ENCODE assay signal across 1 cellular context in the genomic region with DNA sequence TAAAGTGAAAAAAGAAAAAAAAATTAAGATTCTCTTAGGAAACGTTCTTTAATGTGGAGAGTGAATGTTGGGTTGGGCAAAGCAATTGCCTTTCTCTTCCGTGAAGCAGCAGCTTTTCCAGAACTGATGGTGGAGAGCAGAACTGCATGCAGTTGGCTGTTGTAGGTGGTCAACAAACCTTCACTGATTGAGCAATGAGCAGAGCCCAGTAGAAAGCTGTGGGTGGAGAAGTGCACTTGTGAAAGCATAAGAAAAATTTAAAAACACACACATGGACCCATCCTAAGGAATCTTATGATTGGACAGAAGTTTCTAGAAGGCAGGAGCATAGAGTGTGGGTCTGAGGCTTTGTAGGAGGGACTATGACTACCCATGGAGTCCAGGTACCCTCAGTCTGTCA.
TF ChIP-seq lines count a peak whose summit lies in the region.

No MANE protein-coding gene starts in this region.

TF ChIP-seq in GM23338, 12 proteins besides CTCF, POLR2A, EP300 and RAD21 (continued from another document):
- TF ChIP-seq, protein P1, sequence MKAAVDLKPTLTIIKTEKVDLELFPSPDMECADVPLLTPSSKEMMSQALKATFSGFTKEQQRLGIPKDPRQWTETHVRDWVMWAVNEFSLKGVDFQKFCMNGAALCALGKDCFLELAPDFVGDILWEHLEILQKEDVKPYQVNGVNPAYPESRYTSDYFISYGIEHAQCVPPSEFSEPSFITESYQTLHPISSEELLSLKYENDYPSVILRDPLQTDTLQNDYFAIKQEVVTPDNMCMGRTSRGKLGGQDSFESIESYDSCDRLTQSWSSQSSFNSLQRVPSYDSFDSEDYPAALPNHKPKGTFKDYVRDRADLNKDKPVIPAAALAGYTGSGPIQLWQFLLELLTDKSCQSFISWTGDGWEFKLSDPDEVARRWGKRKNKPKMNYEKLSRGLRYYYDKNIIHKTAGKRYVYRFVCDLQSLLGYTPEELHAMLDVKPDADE (IDR thresholded peaks at IDR 0.05) = no peak
- TF ChIP-seq, protein P2, sequence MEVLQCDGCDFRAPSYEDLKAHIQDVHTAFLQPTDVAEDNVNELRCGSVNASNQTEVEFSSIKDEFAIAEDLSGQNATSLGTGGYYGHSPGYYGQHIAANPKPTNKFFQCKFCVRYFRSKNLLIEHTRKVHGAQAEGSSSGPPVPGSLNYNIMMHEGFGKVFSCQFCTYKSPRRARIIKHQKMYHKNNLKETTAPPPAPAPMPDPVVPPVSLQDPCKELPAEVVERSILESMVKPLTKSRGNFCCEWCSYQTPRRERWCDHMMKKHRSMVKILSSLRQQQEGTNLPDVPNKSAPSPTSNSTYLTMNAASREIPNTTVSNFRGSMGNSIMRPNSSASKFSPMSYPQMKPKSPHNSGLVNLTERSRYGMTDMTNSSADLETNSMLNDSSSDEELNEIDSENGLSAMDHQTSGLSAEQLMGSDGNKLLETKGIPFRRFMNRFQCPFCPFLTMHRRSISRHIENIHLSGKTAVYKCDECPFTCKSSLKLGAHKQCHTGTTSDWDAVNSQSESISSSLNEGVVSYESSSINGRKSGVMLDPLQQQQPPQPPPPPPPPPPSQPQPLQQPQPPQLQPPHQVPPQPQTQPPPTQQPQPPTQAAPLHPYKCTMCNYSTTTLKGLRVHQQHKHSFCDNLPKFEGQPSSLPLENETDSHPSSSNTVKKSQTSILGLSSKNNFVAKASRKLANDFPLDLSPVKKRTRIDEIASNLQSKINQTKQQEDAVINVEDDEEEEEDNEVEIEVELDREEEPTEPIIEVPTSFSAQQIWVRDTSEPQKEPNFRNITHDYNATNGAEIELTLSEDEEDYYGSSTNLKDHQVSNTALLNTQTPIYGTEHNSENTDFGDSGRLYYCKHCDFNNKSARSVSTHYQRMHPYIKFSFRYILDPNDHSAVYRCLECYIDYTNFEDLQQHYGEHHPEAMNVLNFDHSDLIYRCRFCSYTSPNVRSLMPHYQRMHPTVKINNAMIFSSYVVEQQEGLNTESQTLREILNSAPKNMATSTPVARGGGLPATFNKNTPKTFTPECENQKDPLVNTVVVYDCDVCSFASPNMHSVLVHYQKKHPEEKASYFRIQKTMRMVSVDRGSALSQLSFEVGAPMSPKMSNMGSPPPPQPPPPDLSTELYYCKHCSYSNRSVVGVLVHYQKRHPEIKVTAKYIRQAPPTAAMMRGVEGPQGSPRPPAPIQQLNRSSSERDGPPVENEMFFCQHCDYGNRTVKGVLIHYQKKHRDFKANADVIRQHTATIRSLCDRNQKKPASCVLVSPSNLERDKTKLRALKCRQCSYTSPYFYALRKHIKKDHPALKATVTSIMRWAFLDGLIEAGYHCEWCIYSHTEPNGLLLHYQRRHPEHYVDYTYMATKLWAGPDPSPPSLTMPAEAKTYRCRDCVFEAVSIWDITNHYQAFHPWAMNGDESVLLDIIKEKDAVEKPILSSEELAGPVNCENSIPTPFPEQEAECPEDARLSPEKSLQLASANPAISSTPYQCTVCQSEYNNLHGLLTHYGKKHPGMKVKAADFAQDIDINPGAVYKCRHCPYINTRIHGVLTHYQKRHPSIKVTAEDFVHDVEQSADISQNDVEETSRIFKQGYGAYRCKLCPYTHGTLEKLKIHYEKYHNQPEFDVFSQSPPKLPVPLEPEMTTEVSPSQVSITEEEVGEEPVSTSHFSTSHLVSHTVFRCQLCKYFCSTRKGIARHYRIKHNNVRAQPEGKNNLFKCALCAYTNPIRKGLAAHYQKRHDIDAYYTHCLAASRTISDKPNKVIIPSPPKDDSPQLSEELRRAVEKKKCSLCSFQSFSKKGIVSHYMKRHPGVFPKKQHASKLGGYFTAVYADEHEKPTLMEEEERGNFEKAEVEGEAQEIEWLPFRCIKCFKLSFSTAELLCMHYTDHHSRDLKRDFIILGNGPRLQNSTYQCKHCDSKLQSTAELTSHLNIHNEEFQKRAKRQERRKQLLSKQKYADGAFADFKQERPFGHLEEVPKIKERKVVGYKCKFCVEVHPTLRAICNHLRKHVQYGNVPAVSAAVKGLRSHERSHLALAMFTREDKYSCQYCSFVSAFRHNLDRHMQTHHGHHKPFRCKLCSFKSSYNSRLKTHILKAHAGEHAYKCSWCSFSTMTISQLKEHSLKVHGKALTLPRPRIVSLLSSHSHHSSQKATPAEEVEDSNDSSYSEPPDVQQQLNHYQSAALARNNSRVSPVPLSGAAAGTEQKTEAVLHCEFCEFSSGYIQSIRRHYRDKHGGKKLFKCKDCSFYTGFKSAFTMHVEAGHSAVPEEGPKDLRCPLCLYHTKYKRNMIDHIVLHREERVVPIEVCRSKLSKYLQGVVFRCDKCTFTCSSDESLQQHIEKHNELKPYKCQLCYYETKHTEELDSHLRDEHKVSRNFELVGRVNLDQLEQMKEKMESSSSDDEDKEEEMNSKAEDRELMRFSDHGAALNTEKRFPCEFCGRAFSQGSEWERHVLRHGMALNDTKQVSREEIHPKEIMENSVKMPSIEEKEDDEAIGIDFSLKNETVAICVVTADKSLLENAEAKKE (CRISPR knock-in tag; IDR thresholded peaks at IDR 0.05) = no peak
- TF ChIP-seq CREB1 (CRISPR knock-in tag; IDR thresholded peaks at IDR 0.05; ENCODE audit: low read depth) (no peak), STAT1 (IDR thresholded peaks at IDR 0.05; ENCODE audit: unreplicated experiment) (no peak)
- TF ChIP-seq, protein P3, sequence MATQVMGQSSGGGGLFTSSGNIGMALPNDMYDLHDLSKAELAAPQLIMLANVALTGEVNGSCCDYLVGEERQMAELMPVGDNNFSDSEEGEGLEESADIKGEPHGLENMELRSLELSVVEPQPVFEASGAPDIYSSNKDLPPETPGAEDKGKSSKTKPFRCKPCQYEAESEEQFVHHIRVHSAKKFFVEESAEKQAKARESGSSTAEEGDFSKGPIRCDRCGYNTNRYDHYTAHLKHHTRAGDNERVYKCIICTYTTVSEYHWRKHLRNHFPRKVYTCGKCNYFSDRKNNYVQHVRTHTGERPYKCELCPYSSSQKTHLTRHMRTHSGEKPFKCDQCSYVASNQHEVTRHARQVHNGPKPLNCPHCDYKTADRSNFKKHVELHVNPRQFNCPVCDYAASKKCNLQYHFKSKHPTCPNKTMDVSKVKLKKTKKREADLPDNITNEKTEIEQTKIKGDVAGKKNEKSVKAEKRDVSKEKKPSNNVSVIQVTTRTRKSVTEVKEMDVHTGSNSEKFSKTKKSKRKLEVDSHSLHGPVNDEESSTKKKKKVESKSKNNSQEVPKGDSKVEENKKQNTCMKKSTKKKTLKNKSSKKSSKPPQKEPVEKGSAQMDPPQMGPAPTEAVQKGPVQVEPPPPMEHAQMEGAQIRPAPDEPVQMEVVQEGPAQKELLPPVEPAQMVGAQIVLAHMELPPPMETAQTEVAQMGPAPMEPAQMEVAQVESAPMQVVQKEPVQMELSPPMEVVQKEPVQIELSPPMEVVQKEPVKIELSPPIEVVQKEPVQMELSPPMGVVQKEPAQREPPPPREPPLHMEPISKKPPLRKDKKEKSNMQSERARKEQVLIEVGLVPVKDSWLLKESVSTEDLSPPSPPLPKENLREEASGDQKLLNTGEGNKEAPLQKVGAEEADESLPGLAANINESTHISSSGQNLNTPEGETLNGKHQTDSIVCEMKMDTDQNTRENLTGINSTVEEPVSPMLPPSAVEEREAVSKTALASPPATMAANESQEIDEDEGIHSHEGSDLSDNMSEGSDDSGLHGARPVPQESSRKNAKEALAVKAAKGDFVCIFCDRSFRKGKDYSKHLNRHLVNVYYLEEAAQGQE (IDR thresholded peaks at IDR 0.05; ENCODE audit: unreplicated experiment) = no peak
